16 cellular contexts compared by ENCODE assay signal in genomic region chr17:65544658-65545057, GRCh38. TPM values are rescaled to one million over a fixed set of nuclear protein-coding genes. Genes with fewer than 3 reads are reported as not detected.
A peak's percentile ranks its signal among the peaks of the same experiment; 100 is the strongest.
DNase-seq lines count a peak whose midpoint lies in the region; ATAC-seq, FAIRE-seq and TF ChIP-seq lines count a peak whose summit lies in the region.
"Had no signal": no experiment of that assay in that cellular context is flagged by ENCODE, and none has a peak within 500 bp of the region (broad histone marks: within the 10 kb centered on the region; RNA-seq: fewer than 3 reads in every experiment).

No MANE protein-coding gene starts in this region.

- no TSS peak for BruUV-seq in HepG2 (replicated peaks; lab: Mats Ljungman, UMichigan)

- H3K4me2 ChIP-seq in HepG2 (ENCODE audit: low read depth, low read length) = no peak overlapping the region
- H3K4me2 ChIP-seq: A549 had no signal

- peak in 1 of 5 donors; percentile 31 for DNase-seq in heart left ventricle
- DNase-seq in left ventricle myocardium superior = no peak
- DNase-seq in NCI-H524 (lab: John Stamatoyannopoulos, UW) = peak; percentile 35 to 81
- no peak for DNase-seq in HepG2 (ENCODE audit: low spot score)
- no peak for DNase-seq in NCI-H82 treated with DMSO at 0.1 percent for 48 hours (lab: John Stamatoyannopoulos, UW; ENCODE audit: unreplicated experiment)
- no peak for DNase-seq in COR-L47 (lab: John Stamatoyannopoulos, UW)
- DNase-seq in Ammon's horn (ENCODE audit: low spot score) = no peak
- DNase-seq: KBM-7; NCI-H187 treated with DMSO at 0.1 percent for 48 hours; NCI-H526; NK-92 treated with Interleukin-12 subunit alpha and Interleukin-12 subunit beta, amount 100 ng/mL, for 24 hours; OCI-M1 had no signal

- H3K4me3 ChIP-seq in heart left ventricle (no peak overlapping the region), HepG2 (replicated peaks in 1 of 3; ENCODE audit: insufficient read depth in 1 of 3, low read depth in 2 of 3, low read length in 3 of 3) (no peak overlapping the region), skeletal muscle tissue (ENCODE audit: low read length in 3 of 3) (no peak overlapping the region)
- H3K4me3 ChIP-seq: A549 had no signal

- no peaks in the 10 kb centered on the region for H3K9me3 ChIP-seq in heart left ventricle
- H3K9me3 ChIP-seq in HepG2 (ENCODE audit: low read length) = no peaks in the 10 kb centered on the region
- no peaks in the 10 kb centered on the region for H3K9me3 ChIP-seq in skeletal muscle tissue (ENCODE audit: control insufficient read depth in 3 of 3, low read length in 3 of 3)
- H3K9me3 ChIP-seq: A549 had no signal

- TF ChIP-seq POLR2A in heart left ventricle (IDR thresholded peaks at IDR 0.05) (no peak), HepG2 (IDR thresholded peaks at IDR 0.05; ENCODE audit: insufficient read depth in 1 of 2, low read depth in 2 of 2, low read length in 2 of 2) (no peak)

- no peak for FAIRE-seq in HepG2 (lab: Jason Lieb, UNC)
- FAIRE-seq: A549, H54 had no signal

- no peak for TF ChIP-seq EP300 in HepG2 (IDR thresholded peaks at IDR 0.05; ENCODE audit: low read depth in 2 of 2, low read length in 2 of 2)
- TF ChIP-seq EP300 in HepG2 (CRISPR knock-in tag; IDR thresholded peaks at IDR 0.05; ENCODE audit: borderline replicate concordance) = no peak

- ATAC-seq in heart left ventricle (no peak), left ventricle myocardium superior (no peak), HepG2 (no peak)
- ATAC-seq: A549 had no signal

- intact Hi-C loops in heart left ventricle (cut with DNase I) = loop anchor here in 2 of 10 donors (5.0 to 10.0 kb wide), 2 partner anchors 82 to 620 kb away; no protein-coding TSS in a partner anchor
- intact Hi-C loops in left ventricle myocardium superior (cut with micrococcal nuclease) = loop anchor here (5.0 kb wide), 1 partner anchor 82 kb away; no protein-coding TSS in a partner anchor
- intact Hi-C loops in HepG2 (cut with micrococcal nuclease; ENCODE audit: unreplicated experiment) = no loop called here

- CTCF ChIA-PET in HepG2 (lab: Yijun Ruan, JAX; ENCODE audit: low intra/inter-chr PET ratio, low total read pairs) = no interaction called here

- peaks cover 45% of the 10 kb centered on the region for H4K20me1 ChIP-seq in HepG2 (ENCODE audit: insufficient read depth, low read length)

- in situ Hi-C loops in HepG2 (cut with HindIII; ENCODE audit: extremely low pct_ligation_motif_present, low pct_unique_long_range_greater_than_20kb) = loop anchor here (5.0 to 25.0 kb wide), 2 partner anchors 252 to 618 kb away; no protein-coding TSS in a partner anchor

- H2AFZ ChIP-seq in HepG2 (ENCODE audit: low read length) = no peak overlapping the region

- H3K79me2 ChIP-seq in HepG2 (ENCODE audit: insufficient read depth, low read length) = peaks cover 53% of the 10 kb centered on the region

- TF ChIP-seq RAD21 in HepG2 (CRISPR knock-in tag; IDR thresholded peaks at IDR 0.05) = no peak

- TF ChIP-seq CTCF in heart left ventricle (IDR thresholded peaks at IDR 0.05) (no peak), HepG2 (CRISPR knock-in tag; IDR thresholded peaks at IDR 0.05) (no peak)

- H3K27me3 ChIP-seq in heart left ventricle = no peaks in the 10 kb centered on the region
- H3K27me3 ChIP-seq in HepG2 (ENCODE audit: control insufficient read depth in 1 of 2, insufficient read depth in 2 of 2, low read length in 2 of 2) = no peaks in the 10 kb centered on the region
- no peaks in the 10 kb centered on the region for H3K27me3 ChIP-seq in skeletal muscle tissue (ENCODE audit: control insufficient read depth in 3 of 3, insufficient read depth in 3 of 3, low read length in 3 of 3)

- 69 to 86% (median 76%) methylated on average over 9 of the region's 9 CpGs for WGBS in heart left ventricle, 4 donors
- WGBS in HepG2 (ENCODE audit: low lambda C conversion rate) = 96% methylated on average over 9 of the region's 9 CpGs

- H3K9ac ChIP-seq in HepG2 (ENCODE audit: insufficient read depth, low read depth, low read length) = no peak overlapping the region
- peak overlapping the region in 2 of 3 donors; percentile 16 to 34 for H3K9ac ChIP-seq in skeletal muscle tissue (ENCODE audit: low read depth in 1 of 3, low read length in 3 of 3)

- H3K36me3 ChIP-seq in heart left ventricle (peaks cover 0 to 23% (median 5%) of the 10 kb centered on the region in 9 donors), HepG2 (replicated peaks in 1 of 2; ENCODE audit: control insufficient read depth in 1 of 2, insufficient read depth in 2 of 2, low read length in 2 of 2) (peaks cover 62 to 97% of the 10 kb centered on the region in 2 experiments), skeletal muscle tissue (ENCODE audit: control insufficient read depth in 3 of 3, insufficient read depth in 3 of 3, low read length in 3 of 3) (peaks cover 6 to 17% (median 12%) of the 10 kb centered on the region in 3 donors)

- POLR2A ChIA-PET in HepG2 (lab: Yijun Ruan, JAX) = no interaction called here

- H3K27ac ChIP-seq in heart left ventricle (peak overlapping the region in 7 of 12 donors; percentile 5 to 90 (median 17)), HepG2 (ENCODE audit: extremely low read length, insufficient read depth, low read length) (no peak overlapping the region), skeletal muscle tissue (ENCODE audit: low read depth, low read length) (peak overlapping the region; percentile 95)
- H3K27ac ChIP-seq: A549, RWPE1 had no signal

- H3K4me1 ChIP-seq in heart left ventricle (peaks cover 0 to 70% (median 35%) of the 10 kb centered on the region in 12 donors), HepG2 (ENCODE audit: insufficient read depth, low read length) (peaks cover 35% of the 10 kb centered on the region), skeletal muscle tissue (ENCODE audit: control insufficient read depth in 3 of 3, insufficient read depth in 3 of 3, low read length in 3 of 3) (peaks cover 45 to 79% (median 78%) of the 10 kb centered on the region in 3 donors)

TF ChIP-seq in HepG2, 621 proteins besides CTCF, POLR2A, EP300 and RAD21:
- TF ChIP-seq RBM22 (optimal IDR thresholded peaks at IDR 0.05; ENCODE audit: low read length) = peak; percentile 94
- no peak for TF ChIP-seq ZC3H4 (CRISPR knock-in tag; IDR thresholded peaks at IDR 0.05; ENCODE audit: borderline replicate concordance)

RNA-seq across cellular contexts. Expression of gene AXIN2, which starts 16.8 kb away (rescaled TPM):
- 10 to 100 TPM in 6 of 9 donors, 1 to 10 TPM in 3; 5.7 to 24.0 (median 12.9) TPM for total RNA-seq in heart left ventricle
- polyA plus RNA-seq in heart left ventricle = 10 to 100 TPM in 1 of 2 donors, 1 to 10 TPM in 1; 5.6 to 20.0 TPM
- 17.2 TPM for total RNA-seq in left ventricle myocardium superior
- total RNA-seq in HepG2 (2016; rRNA removed; fragmentation: Illumina TruSeq; extraction: Trizol) = 53.8 and 58.6 TPM in 2 replicates
- total RNA-seq in HepG2 (2016; cell fraction: cytosol; rRNA removed; fragmentation: Illumina TruSeq; extraction: Trizol; ENCODE audit: low read depth) = 12.0 and 13.7 TPM in 2 replicates
- 45.1 and 59.6 TPM in 2 replicates for total RNA-seq in HepG2 (2016; cell fraction: insoluble cytoplasmic fraction; rRNA removed; fragmentation: Illumina TruSeq; extraction: Trizol)
- total RNA-seq in HepG2 (2016; cell fraction: membrane; rRNA removed; fragmentation: Illumina TruSeq; extraction: Trizol) = 27.0 and 28.7 TPM in 2 replicates
- total RNA-seq in HepG2 (2016; cell fraction: nucleus; rRNA removed; fragmentation: Illumina TruSeq; extraction: Trizol) = 79.3 and 81.9 TPM in 2 replicates
- polyA plus RNA-seq in HepG2 (2011; rRNA removed) = 55.0 and 63.4 TPM in 2 replicates
- 29.9 and 39.9 TPM in 2 replicates for polyA plus RNA-seq in HepG2 (2011; cell fraction: cytosol; rRNA removed)
- 126 and 210 TPM in 2 replicates for polyA plus RNA-seq in HepG2 (2011; cell fraction: nucleus; rRNA removed)
- 55.5 and 56.3 TPM in 2 replicates for polyA plus RNA-seq in HepG2 (2012)
- 2.0 and 2.2 TPM in 2 replicates for polyA plus RNA-seq in HepG2 (2016; cell fraction: cytosol; fragmentation: Illumina TruSeq; extraction: Trizol; ENCODE audit: low read depth)
- 34.3 and 44.8 TPM in 2 replicates for polyA plus RNA-seq in HepG2 (2016; cell fraction: insoluble cytoplasmic fraction; fragmentation: Illumina TruSeq; extraction: Trizol; ENCODE audit: low read depth)
- polyA plus RNA-seq in HepG2 (2016; cell fraction: membrane; fragmentation: Illumina TruSeq; extraction: Trizol; ENCODE audit: low read depth) = 9.2 and 9.3 TPM in 2 replicates
- 115 and 117 TPM in 2 replicates for polyA plus RNA-seq in HepG2 (2016; cell fraction: nucleus; fragmentation: Illumina TruSeq; extraction: Trizol; ENCODE audit: insufficient read depth, low read depth)
- polyA minus RNA-seq in HepG2 (2011; rRNA and poly(A)+ RNA removed; ENCODE audit: low replicate concordance) = 0.09 and 105 TPM in 2 replicates
- polyA minus RNA-seq in HepG2 (2011; cell fraction: cytosol; rRNA and poly(A)+ RNA removed) = 43.2 and 45.6 TPM in 2 replicates
- polyA minus RNA-seq in HepG2 (2011; cell fraction: nucleus; rRNA and poly(A)+ RNA removed) = 175 and 211 TPM in 2 replicates
- total RNA-seq in skeletal muscle tissue = 19.8 TPM

Comparison
In these comparisons a context has a peak if more than half of its experiments do, and no peak if none do; other contexts are left out.
1. DNase-seq: peak in NCI-H524 (2 of 2); none in left ventricle myocardium superior (single experiment), HepG2 (single experiment), NCI-H82 treated with DMSO at 0.1 percent for 48 hours (single experiment), COR-L47 (single experiment) and Ammon's horn (single experiment).